In the genomic region with DNA sequence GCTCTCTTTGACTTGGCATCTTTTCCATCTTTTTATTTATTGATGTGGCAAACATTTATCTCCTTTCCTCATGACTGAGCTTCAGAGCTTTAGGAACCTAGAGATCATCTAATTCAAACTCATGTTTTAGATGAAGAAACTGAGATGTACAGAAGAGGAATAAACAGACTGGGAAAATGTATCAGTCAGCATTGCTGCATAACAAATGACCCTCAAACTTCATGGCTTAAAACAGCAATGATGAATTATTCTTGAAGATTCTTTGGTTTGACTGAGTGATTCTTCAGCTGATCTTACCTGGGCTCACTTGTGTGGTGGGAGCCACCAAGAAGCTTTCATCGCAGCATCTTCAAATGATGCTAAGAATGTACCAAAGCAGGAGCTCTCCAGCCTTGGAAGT, we compare ENCODE assay signal across 31 cellular contexts. TPM values are rescaled to one million over a fixed set of nuclear protein-coding genes. Genes with fewer than 3 reads are reported as not detected.
"Had no signal": no experiment of that assay in that cellular context is flagged by ENCODE, and none has a peak within 500 bp of the region (broad histone marks: within the 10 kb centered on the region; RNA-seq: fewer than 3 reads in every experiment).

No MANE protein-coding gene starts in this region.

- ATAC-seq: activated CD4-positive, CD25-positive, alpha-beta regulatory T cell treated with anti-CD3 and anti-CD28 coated beads, Interleukin-2, amount 50 U/mL, for 24 hours; activated CD8-positive, alpha-beta T cell treated with anti-CD3 and anti-CD28 coated beads for 36 hours; activated T-cell treated with anti-CD3 and anti-CD28 coated beads, Interleukin-2, amount 50 U/mL, for 4 hours; activated T-helper 17 cell treated with anti-CD3 and anti-CD28 coated beads, Interleukin-2, amount 50 U/mL, for 72 hours; body of pancreas; gastroesophageal sphincter; heart right ventricle; T-helper 17 cell had no signal

- FAIRE-seq: endometrium, endothelial cell of umbilical vein had no signal

- H3K36me3 ChIP-seq: colonic mucosa, esophagus squamous epithelium, gastroesophageal sphincter, heart right ventricle, WERI-Rb-1 had no signal

- H3K4me1 ChIP-seq: body of pancreas, colonic mucosa, esophagus squamous epithelium, gastroesophageal sphincter had no signal

- H3K9me3 ChIP-seq: colonic mucosa, esophagus squamous epithelium had no signal

- DNase-seq: activated B cell treated with CpG ODN at 0.5 μM for 24 hours; activated CD4-positive, alpha-beta T cell treated with anti-CD3 and anti-CD28 coated beads for 48 hours; activated CD4-positive, alpha-beta T cell treated with anti-CD3 and anti-CD28 coated beads, Interleukin-2, amount 50 U/mL, for 1 hour; activated CD4-positive, alpha-beta T cell treated with anti-CD3 and anti-CD28 coated beads, Interleukin-2, amount 50 U/mL, for 48 hours; activated CD8-positive, alpha-beta T cell treated with anti-CD3 and anti-CD28 coated beads for 36 hours; activated effector memory CD4-positive, alpha-beta T cell treated with Interleukin-2 at 50 U/mL for 16 hours; activated gamma-delta T cell treated with Interleukin-2 at 50 U/mL for 16 hours; activated naive CD4-positive, alpha-beta T cell treated with anti-CD3 and anti-CD28 coated beads, Interleukin-2, amount 50 U/mL, for 16 hours; activated naive CD4-positive, alpha-beta T cell treated with Interleukin-2 at 50 U/mL for 16 hours; activated T-cell treated with anti-CD3 and anti-CD28 coated beads, Interleukin-2, amount 50 U/mL, for 4 hours; amniotic stem cell; anterior cingulate cortex; body of pancreas; central memory CD4-positive, alpha-beta T cell; cerebellar nuclear complex; effector CD8-positive, alpha-beta T cell; esophagus squamous epithelium; foreskin melanocyte; heart right ventricle; T-helper 17 cell; T1000; WERI-Rb-1 had no signal

- H3K4me3 ChIP-seq: body of pancreas, colonic mucosa, esophagus squamous epithelium, gastroesophageal sphincter, heart right ventricle had no signal

- H3K27me3 ChIP-seq: body of pancreas, colonic mucosa had no signal

- H3K27ac ChIP-seq: body of pancreas, colonic mucosa, epithelial cell of prostate, gastroesophageal sphincter, WERI-Rb-1 had no signal

RNA-seq across cellular contexts. Expression of gene IRF8, which starts 44.0 kb away (rescaled TPM):
- total RNA-seq: endothelial cell of umbilical vein, fibroblast of lung, fibroblast of villous mesenchyme had no signal
- polyA plus RNA-seq: endothelial cell of umbilical vein had no signal
